ENCODE assay signal across 14 cellular contexts in the genomic region with DNA sequence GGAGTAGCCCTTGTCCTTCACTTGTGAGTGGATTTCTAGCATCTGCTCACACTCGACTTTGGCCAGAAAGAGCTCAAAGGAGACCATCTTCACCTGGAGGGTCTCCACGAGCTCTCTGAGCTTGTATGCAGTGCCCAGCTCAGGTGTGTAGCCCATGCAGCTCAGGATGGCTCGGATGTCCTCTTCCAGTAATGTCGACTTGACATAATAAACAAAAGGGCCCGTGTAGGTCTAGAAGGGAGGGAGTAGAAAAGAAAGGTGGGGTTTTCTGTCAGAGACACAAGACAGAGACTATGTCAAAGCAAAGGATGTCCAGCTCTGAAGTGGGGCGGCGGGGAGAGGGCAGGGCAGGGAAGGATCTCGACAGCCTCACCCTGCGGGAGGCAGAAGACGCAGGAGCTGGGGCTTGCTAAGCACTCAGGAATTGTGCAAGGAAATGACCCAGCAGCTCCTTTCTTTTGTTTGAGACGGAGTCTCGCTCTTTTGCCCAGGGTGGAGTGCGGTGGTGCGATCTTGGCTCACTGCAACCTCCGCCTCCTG. TPM values are rescaled to one million over a fixed set of nuclear protein-coding genes. Genes with fewer than 3 reads are reported as not detected.
A peak's percentile ranks its signal among the peaks of the same experiment; 100 is the strongest.
DNase-seq lines count a peak whose midpoint lies in the region; ATAC-seq and TF ChIP-seq lines count a peak whose summit lies in the region.
"Had no signal": no experiment of that assay in that cellular context is flagged by ENCODE, and none has a peak within 500 bp of the region (broad histone marks: within the 10 kb centered on the region; RNA-seq: fewer than 3 reads in every experiment).

No MANE protein-coding gene starts in this region.

- H3K27ac Mint-ChIP-seq in chondrocyte (ENCODE audit: unreplicated experiment), result peak overlapping the region; percentile 49
- H3K27ac Mint-ChIP-seq: GM23338, H9 had no signal

- intact Hi-C loops in right cardiac atrium (cut with DNase I) (no loop called here), posterior vena cava (cut with DNase I) (no loop called here)

- H3K36me3 Mint-ChIP-seq in chondrocyte (ENCODE audit: low read depth), result peaks cover 17% of the 10 kb centered on the region

- DNase-seq in right cardiac atrium (no peak), right atrium auricular region (ENCODE audit: low spot score) (no peak), chondrocyte (ENCODE audit: low spot score) (peak; percentile 42), posterior vena cava (ENCODE audit: low spot score) (peak; percentile 57), LoVo (ENCODE audit: low spot score) (no peak)
- DNase-seq: BE2C; CD4-positive, alpha-beta memory T cell; DMS79; H9 had no signal

- H3K9me3 ChIP-seq in right cardiac atrium (ENCODE audit: control insufficient read depth, low read length) (no peaks in the 10 kb centered on the region), right atrium auricular region (no peaks in the 10 kb centered on the region)
- H3K9me3 ChIP-seq: BE2C had no signal

- H3K4me1 ChIP-seq in right cardiac atrium (ENCODE audit: control insufficient read depth, insufficient read depth, low read length), result no peaks in the 10 kb centered on the region
- peaks cover 0 to 33% of the 10 kb centered on the region in 2 donors for H3K4me1 ChIP-seq in right atrium auricular region
- H3K4me1 ChIP-seq: BE2C had no signal

- no peaks in the 10 kb centered on the region for H3K27me3 Mint-ChIP-seq in chondrocyte (ENCODE audit: low read depth)
- H3K27me3 Mint-ChIP-seq: CD4-positive, alpha-beta memory T cell had no signal

- TF ChIP-seq CTCF in right atrium auricular region (IDR thresholded peaks at IDR 0.05), result no peak
- no peak for TF ChIP-seq CTCF in chondrocyte (IDR thresholded peaks at IDR 0.05)

- WGBS in right cardiac atrium, result 85% methylated on average over 15 of the region's 15 CpGs

- H3K4me1 Mint-ChIP-seq in chondrocyte (ENCODE audit: low read depth), result peaks cover 3% of the 10 kb centered on the region
- H3K4me1 Mint-ChIP-seq: GM23338, H9 had no signal

- H3K4me3 Mint-ChIP-seq in chondrocyte (ENCODE audit: unreplicated experiment), result no peak overlapping the region
- H3K4me3 Mint-ChIP-seq: CD4-positive, alpha-beta memory T cell; GM23338; H9 had no signal

- no peak for TF ChIP-seq POLR2A in GM18505 (IDR thresholded peaks at IDR 0.05; ENCODE audit: borderline replicate concordance, extremely low read depth, insufficient read depth, insufficient read length)

- ATAC-seq in right cardiac atrium (no peak), GM18505 (IDR thresholded peaks at IDR 0.05; ENCODE audit: unreplicated experiment) (no peak), GM18511 (IDR thresholded peaks at IDR 0.05; ENCODE audit: unreplicated experiment) (no peak)
- ATAC-seq: GM12878, GM23338 had no signal

- H3K27ac ChIP-seq in right cardiac atrium (ENCODE audit: low read length), result peak overlapping the region; percentile 13
- H3K27ac ChIP-seq in right atrium auricular region, result no peak overlapping the region
- H3K27ac ChIP-seq: C4-2B had no signal

- H3K9me3 Mint-ChIP-seq in chondrocyte (ENCODE audit: low read depth), result no peaks in the 10 kb centered on the region
- H3K9me3 Mint-ChIP-seq: CD4-positive, alpha-beta memory T cell; GM23338; H9 had no signal

- H3K4me3 ChIP-seq in right cardiac atrium (ENCODE audit: low read length) (no peak overlapping the region), right atrium auricular region (no peak overlapping the region)
- H3K4me3 ChIP-seq: GM12878, GM23338 had no signal

- H3K36me3 ChIP-seq in right atrium auricular region, result peaks cover 36% of the 10 kb centered on the region

- H3K27me3 ChIP-seq in right cardiac atrium (ENCODE audit: control insufficient read depth, insufficient read depth) (no peaks in the 10 kb centered on the region), right atrium auricular region (no peaks in the 10 kb centered on the region)
- H3K27me3 ChIP-seq: BE2C had no signal

RNA-seq across cellular contexts. Expression of a gene that starts 8.6 kb away (rescaled TPM):
- total RNA-seq in right cardiac atrium (1 to 10 TPM; 6.4 to 8.2 (median 7.1) TPM), right atrium auricular region (1 to 10 TPM; 5.0 to 6.1 TPM), chondrocyte (5.6 to 6.5 TPM (median 5.9 TPM) in 3 replicates), posterior vena cava (1 to 10 TPM; 4.5 TPM)
- polyA plus RNA-seq in right cardiac atrium, result 5.5 TPM

RNA-seq across cellular contexts. Expression of a gene that starts 29.5 kb away (rescaled TPM):
- total RNA-seq in right cardiac atrium (10 to 100 TPM; 44.0 to 50.0 (median 47.1) TPM), right atrium auricular region (100 to 1,000 TPM in 1 of 2 donors, 10 to 100 TPM in 1; 40.2 to 117 TPM), chondrocyte (45.4 to 49.5 TPM (median 46.2 TPM) in 3 replicates), posterior vena cava (10 to 100 TPM; 44.8 to 46.6 TPM)
- polyA plus RNA-seq in right cardiac atrium, result 42.8 TPM

Comparison
In these comparisons a context has a peak if more than half of its experiments do, and no peak if none do; other contexts are left out.
1. DNase-seq: peak in chondrocyte (single experiment) and posterior vena cava (single experiment); none in right cardiac atrium (0 of 3), right atrium auricular region (single experiment) and LoVo (single experiment).